12 cellular contexts compared by ENCODE assay signal in genomic region chr13:110323172-110323851, GRCh38. TPM values are rescaled to one million over a fixed set of nuclear protein-coding genes. Genes with fewer than 3 reads are reported as not detected.
DNase-seq lines count a peak whose midpoint lies in the region; ATAC-seq and TF ChIP-seq lines count a peak whose summit lies in the region.
"Had no signal": no experiment of that assay in that cellular context is flagged by ENCODE, and none has a peak within 500 bp of the region (broad histone marks: within the 10 kb centered on the region; RNA-seq: fewer than 3 reads in every experiment).

No MANE protein-coding gene starts in this region.

- POLR2A ChIA-PET in RWPE1 (lab: Yijun Ruan, JAX; ENCODE audit: low non-redundant PET): no interaction called here

- no peaks in the 10 kb centered on the region for H3K9me3 ChIP-seq in esophagus squamous epithelium
- H3K9me3 ChIP-seq: psoas muscle had no signal

- CTCF ChIA-PET in RWPE1 (lab: Yijun Ruan, JAX): interaction anchor here (0.5 to 0.7 kb wide), 3 partner anchors 27 to 78 kb away, joined by 3 read pairs; no protein-coding TSS in a partner anchor

- peak overlapping the region; percentile 38 for H3K27ac ChIP-seq in RWPE1
- H3K27ac ChIP-seq in esophagus squamous epithelium: peak overlapping the region in 3 of 4 donors; percentile 25 to 69 (median 57)
- peak overlapping the region in 2 of 59 donors; percentile 7 to 21 for H3K27ac ChIP-seq in dorsolateral prefrontal cortex
- H3K27ac ChIP-seq: KMS-11 had no signal

- no peak overlapping the region for H3K4me3 Mint-ChIP-seq in progenitor cell of endocrine pancreas (ENCODE audit: low read depth)

- H3K4me1 ChIP-seq in esophagus squamous epithelium: peaks cover 0 to 75% (median 25%) of the 10 kb centered on the region in 3 donors

- peaks cover 3% of the 10 kb centered on the region for H3K9me3 Mint-ChIP-seq in progenitor cell of endocrine pancreas (ENCODE audit: low read depth)

- intact Hi-C loops in esophagus squamous epithelium (cut with DNase I) (no loop called here), dorsolateral prefrontal cortex (cut with DNase I) (no loop called here)

- TF ChIP-seq CTCF in RWPE1 (conservative IDR thresholded peaks at IDR 0.05; ENCODE audit: low read depth) (no peak), esophagus squamous epithelium (IDR thresholded peaks at IDR 0.05) (no peak), progenitor cell of endocrine pancreas (IDR thresholded peaks at IDR 0.05; ENCODE audit: unreplicated experiment) (peak; percentile 26), dorsolateral prefrontal cortex (IDR thresholded peaks at IDR 0.05 in 54 of 56, conservative IDR thresholded peaks at IDR 0.05 in 2 of 56; ENCODE audit: low read depth in 1 of 56, partially characterized antibody in 56 of 56) (peak in 2 of 56 donors; percentile 9 to 22)

- peaks cover 3% of the 10 kb centered on the region for H3K27me3 Mint-ChIP-seq in progenitor cell of endocrine pancreas

- no peak for TF ChIP-seq POLR2A in esophagus squamous epithelium (IDR thresholded peaks at IDR 0.05)

- H3K4me3 ChIP-seq in esophagus squamous epithelium (no peak overlapping the region), dorsolateral prefrontal cortex (no peak overlapping the region)
- H3K4me3 ChIP-seq: psoas muscle had no signal

- 55 to 63% methylated on average over 3 to 5 of the region's 7 CpGs for WGBS in esophagus squamous epithelium, 2 donors

- no peaks in the 10 kb centered on the region for H3K36me3 ChIP-seq in esophagus squamous epithelium

- H3K36me3 Mint-ChIP-seq in progenitor cell of endocrine pancreas (ENCODE audit: insufficient read depth): peaks cover 5% of the 10 kb centered on the region

- ATAC-seq in GM21619 (IDR thresholded peaks at IDR 0.05; ENCODE audit: unreplicated experiment): no peak

- DNase-seq in ELR (ENCODE audit: low read depth): peak; percentile 89
- no peak for DNase-seq in RWPE1 (ENCODE audit: low spot score)
- no peak for DNase-seq in esophagus squamous epithelium (lab: John Stamatoyannopoulos, UW)
- no peak for DNase-seq in progenitor cell of endocrine pancreas (ENCODE audit: low spot score, unreplicated experiment)
- DNase-seq in amniotic stem cell (lab: John Stamatoyannopoulos, UW): no peak
- no peak for DNase-seq in dorsolateral prefrontal cortex
- no peak for DNase-seq in DMS79 treated with DMSO at 0.1 percent for 48 hours (lab: John Stamatoyannopoulos, UW)
- DNase-seq: activated gamma-delta T cell; effector CD4-positive, alpha-beta T cell; psoas muscle had no signal

- H3K27ac Mint-ChIP-seq in progenitor cell of endocrine pancreas: no peak overlapping the region

- H3K27me3 ChIP-seq in esophagus squamous epithelium: no peaks in the 10 kb centered on the region
- H3K27me3 ChIP-seq in dorsolateral prefrontal cortex: peaks cover 0 to 5% (median 0%) of the 10 kb centered on the region in 45 donors

- peaks cover 19% of the 10 kb centered on the region for H3K4me1 Mint-ChIP-seq in progenitor cell of endocrine pancreas (ENCODE audit: low read depth)

RNA-seq across cellular contexts. Expression of gene COL4A2, which starts 16.2 kb away (rescaled TPM):
- total RNA-seq in esophagus squamous epithelium (100 to 1,000 TPM in 1 of 4 donors, 10 to 100 TPM in 3; 11.9 to 102 (median 43.5) TPM), progenitor cell of endocrine pancreas (120 and 121 TPM in 2 replicates), dorsolateral prefrontal cortex (100 to 1,000 TPM in 1 of 120 experiments, 10 to 100 TPM in 119; 12.9 to 107 (median 31.0) TPM)

RNA-seq across cellular contexts. Expression of gene COL4A1, which starts 16.4 kb away (rescaled TPM):
- total RNA-seq in esophagus squamous epithelium (10 to 100 TPM in 3 of 4 donors, 1 to 10 TPM in 1; 8.9 to 97.1 (median 40.2) TPM), progenitor cell of endocrine pancreas (81.3 and 90.8 TPM in 2 replicates), dorsolateral prefrontal cortex (100 to 1,000 TPM in 1 of 120 experiments, 10 to 100 TPM in 113, 1 to 10 TPM in 6; 7.5 to 122 (median 19.9) TPM)
